15 cellular contexts compared by ENCODE assay signal in the genomic region with DNA sequence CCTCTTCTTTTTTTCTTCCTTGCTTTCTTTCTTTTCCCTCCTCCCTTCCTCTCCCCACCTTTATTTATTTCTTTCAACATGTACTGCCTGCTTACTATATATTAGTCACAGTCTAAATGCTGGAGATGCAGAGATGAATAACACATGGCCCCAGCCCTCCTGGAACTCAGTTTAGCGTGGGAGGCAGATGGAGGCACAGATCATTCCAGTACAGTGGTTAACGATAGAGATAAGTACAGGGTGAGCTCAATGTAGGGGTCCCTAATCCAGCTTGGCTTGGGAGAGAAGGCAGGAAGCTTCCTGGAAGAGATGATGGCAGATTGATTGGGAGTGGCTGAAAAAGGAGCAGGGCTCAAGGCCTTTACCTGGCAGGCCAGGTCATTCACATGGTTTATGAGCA. TPM values are rescaled to one million over a fixed set of nuclear protein-coding genes. Genes with fewer than 3 reads are reported as not detected.
DNase-seq lines count a peak whose midpoint lies in the region; ATAC-seq, FAIRE-seq and TF ChIP-seq lines count a peak whose summit lies in the region.
"Had no signal": no experiment of that assay in that cellular context is flagged by ENCODE, and none has a peak within 500 bp of the region (broad histone marks: within the 10 kb centered on the region; RNA-seq: fewer than 3 reads in every experiment).

No MANE protein-coding gene starts in this region.

- H3K4me1 ChIP-seq in astrocyte (ENCODE audit: insufficient read depth, low read length) (peaks cover 13% of the 10 kb centered on the region), prostate gland (replicated peaks) (no peaks in the 10 kb centered on the region)

- H3K27ac ChIP-seq in astrocyte (ENCODE audit: low read depth, low read length) (no peak overlapping the region), prostate gland (no peak overlapping the region)
- H3K27ac ChIP-seq: heart right ventricle had no signal

- TF ChIP-seq CTCF in astrocyte (IDR thresholded peaks at IDR 0.05; ENCODE audit: insufficient read depth, low read depth, low read length) (no peak), prostate gland (IDR thresholded peaks at IDR 0.05) (no peak)

- H3K4me3 Mint-ChIP-seq in astrocyte (ENCODE audit: unreplicated experiment) (no peak overlapping the region), immature natural killer cell (peak overlapping the region in 1 of 5 donors; percentile 6)

- H3K36me3 ChIP-seq in astrocyte (ENCODE audit: insufficient read depth, low read length) = no peaks in the 10 kb centered on the region
- H3K36me3 ChIP-seq in prostate gland = no peaks in the 10 kb centered on the region
- H3K36me3 ChIP-seq: heart right ventricle had no signal

- H3K9me3 Mint-ChIP-seq in astrocyte (ENCODE audit: unreplicated experiment) = no peaks in the 10 kb centered on the region
- peaks cover 0 to 3% (median 0%) of the 10 kb centered on the region in 6 donors for H3K9me3 Mint-ChIP-seq in immature natural killer cell
- H3K9me3 Mint-ChIP-seq: activated naive CD4-positive, alpha-beta T cell treated with anti-CD3 and anti-CD28 coated beads, Interleukin-2, amount 50 U/mL, for 72 hours had no signal

- no peak for TF ChIP-seq POLR2A in prostate gland (IDR thresholded peaks at IDR 0.05)

- no peak for FAIRE-seq in astrocyte (lab: Jason Lieb, UNC)
- FAIRE-seq: endothelial cell of umbilical vein had no signal

- H3K9ac ChIP-seq in astrocyte (ENCODE audit: low read length) = no peak overlapping the region

- peaks cover 7% of the 10 kb centered on the region for H3K27me3 Mint-ChIP-seq in astrocyte (ENCODE audit: low read depth, unreplicated experiment)
- H3K27me3 Mint-ChIP-seq in immature natural killer cell (ENCODE audit: low read depth in 3 of 3) = peaks cover 0 to 7% (median 3%) of the 10 kb centered on the region in 3 donors

- peak; percentile 45 for DNase-seq in NCI-H82 (lab: John Stamatoyannopoulos, UW)
- no peak for DNase-seq in NCI-H82 treated with DMSO at 0.1 percent for 48 hours (lab: John Stamatoyannopoulos, UW; ENCODE audit: unreplicated experiment)
- DNase-seq in astrocyte (ENCODE audit: low read depth) = peak; percentile 83
- DNase-seq in immature natural killer cell = no peak
- no peak for DNase-seq in prostate gland (ENCODE audit: low spot score)
- no peak for DNase-seq in T1000 (lab: John Stamatoyannopoulos, UW)
- DNase-seq: cerebellar nuclear complex, heart right ventricle, NCI-H1417 treated with DMSO at 0.1 percent for 48 hours, NCI-H446 treated with DMSO at 0.1 percent for 48 hours had no signal

- no peak overlapping the region for H2AFZ ChIP-seq in astrocyte (ENCODE audit: low read depth, low read length)

- peaks cover 1% of the 10 kb centered on the region for H3K36me3 Mint-ChIP-seq in astrocyte (ENCODE audit: low read depth, unreplicated experiment)
- peaks cover 0 to 4% (median 3%) of the 10 kb centered on the region in 3 donors for H3K36me3 Mint-ChIP-seq in immature natural killer cell
- H3K36me3 Mint-ChIP-seq: activated naive CD4-positive, alpha-beta T cell treated with anti-CD3 and anti-CD28 coated beads, Interleukin-2, amount 50 U/mL, for 72 hours had no signal

- H3K27me3 ChIP-seq in astrocyte (ENCODE audit: insufficient read depth, low read length) = no peaks in the 10 kb centered on the region
- H3K27me3 ChIP-seq in prostate gland (replicated peaks; ENCODE audit: insufficient read depth) = no peaks in the 10 kb centered on the region
- H3K27me3 ChIP-seq: heart right ventricle had no signal

- ATAC-seq in HG02852 (IDR thresholded peaks at IDR 0.05; ENCODE audit: unreplicated experiment) = no peak
- no peak for ATAC-seq in HG02938 (IDR thresholded peaks at IDR 0.05; ENCODE audit: unreplicated experiment)
- ATAC-seq: activated CD4-positive, CD25-positive, alpha-beta regulatory T cell treated with anti-CD3 and anti-CD28 coated beads, Interleukin-2, amount 50 U/mL, for 24 hours; activated naive CD4-positive, alpha-beta T cell treated with anti-CD3 and anti-CD28 coated beads, Interleukin-2, amount 50 U/mL, for 72 hours; heart right ventricle had no signal

- H3K4me2 ChIP-seq in astrocyte (ENCODE audit: low read length) = peak overlapping the region; percentile 47

- peaks cover 15% of the 10 kb centered on the region for H3K4me1 Mint-ChIP-seq in astrocyte (ENCODE audit: low read depth, unreplicated experiment)
- peaks cover 80 to 88% of the 10 kb centered on the region in 2 donors for H3K4me1 Mint-ChIP-seq in immature natural killer cell

- 55% methylated on average over 2 of the region's 2 CpGs for WGBS in prostate gland

- no peaks in the 10 kb centered on the region for H4K20me1 ChIP-seq in astrocyte (ENCODE audit: insufficient read depth, low read length)

- H3K27ac Mint-ChIP-seq in astrocyte (ENCODE audit: unreplicated experiment) (no peak overlapping the region), immature natural killer cell (peak overlapping the region in 4 of 6 donors; percentile 0 to 87 (median 47))
- H3K27ac Mint-ChIP-seq: activated naive CD4-positive, alpha-beta T cell treated with anti-CD3 and anti-CD28 coated beads, Interleukin-2, amount 50 U/mL, for 72 hours had no signal

- intact Hi-C loops in prostate gland (cut with DNase I) = loop anchor here (5.0 kb wide), 2 partner anchors 58 to 67 kb away; a partner anchor contains a TSS

- no peak overlapping the region for H3K4me3 ChIP-seq in astrocyte (ENCODE audit: insufficient read depth, low read depth, low read length)
- no peak overlapping the region for H3K4me3 ChIP-seq in prostate gland
- H3K4me3 ChIP-seq: heart right ventricle had no signal

- no peaks in the 10 kb centered on the region for H3K9me3 ChIP-seq in astrocyte (ENCODE audit: insufficient read depth, low read depth, low read length)
- H3K9me3 ChIP-seq in prostate gland = no peaks in the 10 kb centered on the region
- H3K9me3 ChIP-seq: heart right ventricle had no signal

- no peaks in the 10 kb centered on the region for H3K79me2 ChIP-seq in astrocyte (ENCODE audit: insufficient read depth, low read length)

RNA-seq across cellular contexts. Expression of a gene that starts 55.6 kb away (rescaled TPM):
- total RNA-seq in astrocyte = 13.2 and 14.6 TPM in 2 replicates
- 10 to 100 TPM; 57.0 to 87.2 (median 64.6) TPM for polyA plus RNA-seq in immature natural killer cell
- 10 to 100 TPM; 33.5 to 49.5 TPM for total RNA-seq in prostate gland

Comparison
In these comparisons a context has a peak if more than half of its experiments do, and no peak if none do; other contexts are left out.
1. DNase-seq: peak in NCI-H82 (single experiment) and astrocyte (single experiment); none in NCI-H82 treated with DMSO at 0.1 percent for 48 hours (single experiment), immature natural killer cell (0 of 3), prostate gland (single experiment) and T1000 (single experiment).